In genomic region chr4:17812125-17812524, GRCh38 we compare ENCODE assay signal across 11 cellular contexts. TPM values are rescaled to one million over a fixed set of nuclear protein-coding genes. Genes with fewer than 3 reads are reported as not detected.
DNase-seq lines count a peak whose midpoint lies in the region; ATAC-seq, FAIRE-seq and TF ChIP-seq lines count a peak whose summit lies in the region.
"Had no signal": no experiment of that assay in that cellular context is flagged by ENCODE, and none has a peak within 500 bp of the region (broad histone marks: within the 10 kb centered on the region; RNA-seq: fewer than 3 reads in every experiment).

No MANE protein-coding gene starts in this region.

- H3K4me2 ChIP-seq in PC-9 (peak overlapping the region; percentile 88), endothelial cell of umbilical vein (ENCODE audit: insufficient read depth, low read length) (peak overlapping the region; percentile 97), smooth muscle cell (peak overlapping the region; percentile 90)

- TF ChIP-seq CTCF in PC-9 (conservative IDR thresholded peaks at IDR 0.05) = no peak
- TF ChIP-seq CTCF in endothelial cell of umbilical vein (IDR thresholded peaks at IDR 0.05; ENCODE audit: extremely low read depth in 1 of 2, insufficient read depth in 1 of 2, low read depth in 1 of 2, low read length in 2 of 2) = no peak
- no peak for TF ChIP-seq CTCF in smooth muscle cell (IDR thresholded peaks at IDR 0.05; ENCODE audit: borderline replicate concordance, insufficient read depth, poor library complexity, severe bottlenecking)
- TF ChIP-seq CTCF in body of pancreas (IDR thresholded peaks at IDR 0.05) = no peak

- CTCF ChIA-PET in activated naive CD4-positive, alpha-beta T cell treated with anti-CD3 and anti-CD28 coated beads, Interleukin-2, amount 10 ng/mL, durations not matched to agents 7 days and 5 days (lab: Charles Lee) = no interaction called here
- CTCF ChIA-PET in PC-9 (lab: Charles Lee) (no interaction called here), endothelial cell of umbilical vein (lab: Charles Lee) (no interaction called here)

- no peaks in the 10 kb centered on the region for H3K9me2 ChIP-seq in PC-9 (ENCODE audit: insufficient read depth)

- 21% methylated on average over 3 of the region's 3 CpGs for WGBS in smooth muscle cell (ENCODE audit: low lambda C conversion rate)
- 15 to 18% methylated on average over 3 of the region's 3 CpGs for WGBS in body of pancreas, 2 donors

- H3K9me1 ChIP-seq in endothelial cell of umbilical vein (replicated peaks; ENCODE audit: control insufficient read depth, extremely low read depth, insufficient read depth, low read length) = no peaks in the 10 kb centered on the region

- H2AFZ ChIP-seq in PC-9 (peak overlapping the region; percentile 91), endothelial cell of umbilical vein (ENCODE audit: low read depth, low read length) (peak overlapping the region; percentile 44), smooth muscle cell (ENCODE audit: low read depth) (peak overlapping the region; percentile 92)

- no peaks in the 10 kb centered on the region for H3K9me3 Mint-ChIP-seq in activated naive CD4-positive, alpha-beta T cell treated with anti-CD3 and anti-CD28 coated beads, Interleukin-2, amount 10 ng/mL, durations not matched to agents 7 days and 5 days

- DNase-seq in activated naive CD4-positive, alpha-beta T cell treated with anti-CD3 and anti-CD28 coated beads, Interleukin-2, amount 10 ng/mL, durations not matched to agents 7 days and 5 days = no peak
- no peak for DNase-seq in activated naive CD4-positive, alpha-beta T cell treated with Interleukin-2 at 50 U/mL for 16 hours
- no peak for DNase-seq in PC-9
- peak; percentile 32 for DNase-seq in endothelial cell of umbilical vein (ENCODE audit: low read depth, low spot score)
- no peak for DNase-seq in smooth muscle cell (lab: John Stamatoyannopoulos, UW; ENCODE audit: unreplicated experiment)
- no peak for DNase-seq in body of pancreas
- no peak for DNase-seq in NCI-H446 treated with DMSO at 0.1 percent for 48 hours (lab: John Stamatoyannopoulos, UW)
- DNase-seq: DMS153; effector memory CD4-positive, alpha-beta T cell had no signal

- FAIRE-seq in endothelial cell of umbilical vein (lab: Jason Lieb, UNC) = no peak
- FAIRE-seq: HTR-8/SVneo had no signal

- peak overlapping the region; percentile 89 for H3K4me3 ChIP-seq in PC-9
- H3K4me3 ChIP-seq in endothelial cell of umbilical vein (replicated peaks in 1 of 3; ENCODE audit: insufficient read depth in 1 of 3, low read depth in 1 of 3, low read length in 3 of 3) = peak overlapping the region; percentile 67 to 97 (median 86)
- H3K4me3 ChIP-seq in smooth muscle cell = peak overlapping the region; percentile 83
- H3K4me3 ChIP-seq in body of pancreas = no peak overlapping the region

- TF ChIP-seq POLR2A in endothelial cell of umbilical vein (IDR thresholded peaks at IDR 0.05; ENCODE audit: low read depth, low read length) = no peak
- no peak for TF ChIP-seq POLR2A in body of pancreas (IDR thresholded peaks at IDR 0.05)

- no peak for ATAC-seq in body of pancreas
- ATAC-seq in HG03045 (IDR thresholded peaks at IDR 0.05; ENCODE audit: unreplicated experiment) = no peak

- no peaks in the 10 kb centered on the region for H3F3A ChIP-seq in PC-9 (ENCODE audit: insufficient read depth, low read depth)
- no peaks in the 10 kb centered on the region for H3F3A ChIP-seq in smooth muscle cell (ENCODE audit: low read depth)

- BruUV-seq in PC-9 (replicated peaks; lab: Mats Ljungman, UMichigan) (no TSS peak), endothelial cell of umbilical vein (replicated peaks; lab: Mats Ljungman, UMichigan) (no TSS peak)

- POLR2A ChIA-PET in PC-9 (lab: Charles Lee; ENCODE audit: unreplicated experiment) = no interaction called here
- POLR2A ChIA-PET in endothelial cell of umbilical vein (lab: Charles Lee) = no interaction called here

- H3K9ac ChIP-seq in endothelial cell of umbilical vein (replicated peaks; ENCODE audit: extremely low read depth, insufficient read depth, low read length) = peak overlapping the region; percentile 92
- H3K9ac ChIP-seq in smooth muscle cell (ENCODE audit: low read depth) = no peak overlapping the region

- H3K36me3 Mint-ChIP-seq in activated naive CD4-positive, alpha-beta T cell treated with anti-CD3 and anti-CD28 coated beads, Interleukin-2, amount 10 ng/mL, durations not matched to agents 7 days and 5 days = peaks cover 46% of the 10 kb centered on the region

- intact Hi-C loops in PC-9 (cut with micrococcal nuclease; ENCODE audit: unreplicated experiment) (loop anchor here (5.0 to 10.0 kb wide), 2 partner anchors 210 to 237 kb away; partner anchors contain the start of genes LAP3 and LCORL), endothelial cell of umbilical vein (cut with micrococcal nuclease) (loop anchor here (5.0 kb wide), 3 partner anchors 175 to 720 kb away; no protein-coding TSS in a partner anchor), body of pancreas (cut with DNase I) (loop anchor here (10.0 kb wide), 1 partner anchor 783 kb away; no protein-coding TSS in a partner anchor)

- H3K79me2 ChIP-seq in PC-9 (ENCODE audit: low read depth) (peaks cover 90% of the 10 kb centered on the region), endothelial cell of umbilical vein (ENCODE audit: control insufficient read depth, insufficient read depth, low read length) (peaks cover 95% of the 10 kb centered on the region), smooth muscle cell (ENCODE audit: low read depth) (peaks cover 72% of the 10 kb centered on the region)

- H3K4me1 Mint-ChIP-seq in activated naive CD4-positive, alpha-beta T cell treated with anti-CD3 and anti-CD28 coated beads, Interleukin-2, amount 10 ng/mL, durations not matched to agents 7 days and 5 days = peaks cover 58% of the 10 kb centered on the region

- H3K27ac ChIP-seq in PC-9 = no peak overlapping the region
- peak overlapping the region; percentile 68 for H3K27ac ChIP-seq in endothelial cell of umbilical vein (ENCODE audit: insufficient read depth, low read depth, low read length)
- no peak overlapping the region for H3K27ac ChIP-seq in smooth muscle cell (ENCODE audit: low read depth)
- H3K27ac ChIP-seq in body of pancreas = no peak overlapping the region

- H3K36me3 ChIP-seq in PC-9 (ENCODE audit: low read depth) = peaks cover 12% of the 10 kb centered on the region; the same call in 1 of the 2 replicates
- H3K36me3 ChIP-seq in endothelial cell of umbilical vein (ENCODE audit: control insufficient read depth in 2 of 2, extremely low read depth in 1 of 2, insufficient read depth in 2 of 2, low read length in 2 of 2) = peaks cover 0 to 7% of the 10 kb centered on the region in 2 experiments
- H3K36me3 ChIP-seq in smooth muscle cell (ENCODE audit: low read depth) = no peaks in the 10 kb centered on the region
- no peaks in the 10 kb centered on the region for H3K36me3 ChIP-seq in body of pancreas (replicated peaks in 1 of 2; ENCODE audit: insufficient read depth in 1 of 2, low read depth in 2 of 2)

- peaks cover 5% of the 10 kb centered on the region for H3K27me3 Mint-ChIP-seq in activated naive CD4-positive, alpha-beta T cell treated with anti-CD3 and anti-CD28 coated beads, Interleukin-2, amount 10 ng/mL, durations not matched to agents 7 days and 5 days

- peak overlapping the region; percentile 87 for H3K4me3 Mint-ChIP-seq in activated naive CD4-positive, alpha-beta T cell treated with anti-CD3 and anti-CD28 coated beads, Interleukin-2, amount 10 ng/mL, durations not matched to agents 7 days and 5 days

- H4K20me1 ChIP-seq in PC-9 (ENCODE audit: insufficient read depth) = peaks cover 13% of the 10 kb centered on the region; the same call in 1 of the 2 replicates
- peaks cover 2% of the 10 kb centered on the region for H4K20me1 ChIP-seq in endothelial cell of umbilical vein (replicated peaks; ENCODE audit: control insufficient read depth, extremely low read depth, insufficient read depth, low read length)
- H4K20me1 ChIP-seq in smooth muscle cell (ENCODE audit: low read depth) = peaks cover 27% of the 10 kb centered on the region

- H3K9me3 ChIP-seq in PC-9 (ENCODE audit: insufficient read depth, low read depth) = no peaks in the 10 kb centered on the region
- H3K9me3 ChIP-seq in endothelial cell of umbilical vein (replicated peaks; ENCODE audit: control insufficient read depth, insufficient read depth, low read length) = no peaks in the 10 kb centered on the region
- no peaks in the 10 kb centered on the region for H3K9me3 ChIP-seq in smooth muscle cell (replicated peaks; ENCODE audit: low read depth)
- H3K9me3 ChIP-seq in body of pancreas = no peaks in the 10 kb centered on the region

- peak overlapping the region; percentile 89 for H3K27ac Mint-ChIP-seq in activated naive CD4-positive, alpha-beta T cell treated with anti-CD3 and anti-CD28 coated beads, Interleukin-2, amount 10 ng/mL, durations not matched to agents 7 days and 5 days

- H3K27me3 ChIP-seq in PC-9 (ENCODE audit: insufficient read depth, low read depth) (no peaks in the 10 kb centered on the region), endothelial cell of umbilical vein (ENCODE audit: control insufficient read depth in 2 of 2, insufficient read depth in 2 of 2, low read length in 2 of 2) (no peaks in the 10 kb centered on the region), smooth muscle cell (ENCODE audit: low read depth) (no peaks in the 10 kb centered on the region), body of pancreas (no peaks in the 10 kb centered on the region)

- dilution Hi-C loops in endothelial cell of umbilical vein (cut with MboI; ENCODE audit: extremely low pct_ligation_motif_present, low sequenced_read_pairs) = no loop called here

- H3K4me1 ChIP-seq in PC-9 (replicated peaks; ENCODE audit: insufficient read depth) (peaks cover 33% of the 10 kb centered on the region), endothelial cell of umbilical vein (ENCODE audit: control insufficient read depth, extremely low read depth, insufficient read depth, low read length) (peaks cover 45% of the 10 kb centered on the region), smooth muscle cell (ENCODE audit: low read depth) (peaks cover 42% of the 10 kb centered on the region), body of pancreas (peaks cover 23% of the 10 kb centered on the region)

RNA-seq across cellular contexts. Expression of gene NCAPG, which starts 1.3 kb away (rescaled TPM):
- 36.8 and 53.7 TPM in 2 replicates for total RNA-seq in PC-9 (2021)
- total RNA-seq in endothelial cell of umbilical vein = 63.4 and 66.4 TPM in 2 replicates
- 7.5 and 11.6 TPM in 2 replicates for polyA plus RNA-seq in endothelial cell of umbilical vein
- 17.1 and 18.0 TPM in 2 replicates for polyA plus RNA-seq in endothelial cell of umbilical vein (2011; cell fraction: cytosol; rRNA removed)
- 21.5 and 42.3 TPM in 2 replicates for polyA plus RNA-seq in endothelial cell of umbilical vein (2011; cell fraction: nucleus; rRNA removed)
- polyA plus RNA-seq in endothelial cell of umbilical vein (2012) = 13.0 and 39.7 TPM in 2 replicates
- 18.8 and 25.2 TPM in 2 replicates for polyA minus RNA-seq in endothelial cell of umbilical vein
- 24.2 TPM for polyA minus RNA-seq in endothelial cell of umbilical vein (2011; cell fraction: cytosol; rRNA and poly(A)+ RNA removed)
- polyA minus RNA-seq in endothelial cell of umbilical vein (2011; cell fraction: nucleus; rRNA and poly(A)+ RNA removed) = 33.9 and 45.7 TPM in 2 replicates
- total RNA-seq in smooth muscle cell = 19.6 and 20.1 TPM in 2 replicates
- 2.7 and 6.9 TPM in 2 replicates for polyA plus RNA-seq in smooth muscle cell
- under 1 TPM; 0.26 to 0.33 TPM for total RNA-seq in body of pancreas

RNA-seq across cellular contexts. Expression of gene DCAF16, which starts 1.6 kb away (rescaled TPM):
- 53.2 and 54.2 TPM in 2 replicates for total RNA-seq in PC-9 (2021)
- 29.0 and 35.0 TPM in 2 replicates for total RNA-seq in endothelial cell of umbilical vein
- polyA plus RNA-seq in endothelial cell of umbilical vein = 12.5 and 13.8 TPM in 2 replicates
- polyA plus RNA-seq in endothelial cell of umbilical vein (2011; cell fraction: cytosol; rRNA removed) = 15.0 and 16.5 TPM in 2 replicates
- polyA plus RNA-seq in endothelial cell of umbilical vein (2011; cell fraction: nucleus; rRNA removed) = 26.1 and 31.3 TPM in 2 replicates
- polyA plus RNA-seq in endothelial cell of umbilical vein (2012) = 13.9 and 14.7 TPM in 2 replicates
- polyA minus RNA-seq in endothelial cell of umbilical vein = 17.8 and 25.2 TPM in 2 replicates
- 16.1 TPM for polyA minus RNA-seq in endothelial cell of umbilical vein (2011; cell fraction: cytosol; rRNA and poly(A)+ RNA removed)
- 30.7 and 40.7 TPM in 2 replicates for polyA minus RNA-seq in endothelial cell of umbilical vein (2011; cell fraction: nucleus; rRNA and poly(A)+ RNA removed)
- total RNA-seq in smooth muscle cell = 19.3 and 19.4 TPM in 2 replicates
- 6.5 and 9.3 TPM in 2 replicates for polyA plus RNA-seq in smooth muscle cell
- total RNA-seq in body of pancreas = 10 to 100 TPM; 10.9 to 15.6 TPM

RNA-seq across cellular contexts. Expression of gene FAM184B, which starts 30.7 kb away (rescaled TPM):
- total RNA-seq in PC-9 (2021) (not detected in 2 replicates), endothelial cell of umbilical vein (not detected in 2 replicates), smooth muscle cell (not detected in 2 replicates), body of pancreas (not detected)
- polyA plus RNA-seq in endothelial cell of umbilical vein (not detected in 2 replicates), smooth muscle cell (0.06 TPM in 1 of 2 replicates, not detected in the other)
- polyA plus RNA-seq in endothelial cell of umbilical vein (2011; cell fraction: cytosol; rRNA removed) = 0.01 TPM in 1 of 2 replicates, not detected in the other
- 0.01 TPM in 1 of 2 replicates, not detected in the other for polyA plus RNA-seq in endothelial cell of umbilical vein (2011; cell fraction: nucleus; rRNA removed)
- polyA plus RNA-seq in endothelial cell of umbilical vein (2012) = not detected in 2 replicates
- not detected in 2 replicates for polyA minus RNA-seq in endothelial cell of umbilical vein
- polyA minus RNA-seq in endothelial cell of umbilical vein (2011; cell fraction: cytosol; rRNA and poly(A)+ RNA removed) = not detected
- not detected in 2 replicates for polyA minus RNA-seq in endothelial cell of umbilical vein (2011; cell fraction: nucleus; rRNA and poly(A)+ RNA removed)

Comparison
In these comparisons a context has a peak if more than half of its experiments do, and no peak if none do; other contexts are left out.
1. H3K4me3 ChIP-seq: peak in PC-9 (single experiment), endothelial cell of umbilical vein (3 of 3) and smooth muscle cell (single experiment); none in body of pancreas (0 of 2).
2. RNA of gene NCAPG, which starts 1.3 kb away (total RNA-seq): 63.4 to 66.4 TPM in endothelial cell of umbilical vein, 36.8 to 53.7 TPM in PC-9 and 19.6 to 20.1 TPM in smooth muscle cell; 0.26 to 0.33 TPM in body of pancreas; every median in the first group is over 10 times any median in the second.
3. Peak in every context shown above with its lines, with median percentiles within 50 percentile points of each other: H2AFZ ChIP-seq and H3K4me2 ChIP-seq.